In genomic region chr9:34620061-34620994, GRCh38 we compare ENCODE assay signal across 1 cellular context.
TF ChIP-seq lines count a peak whose summit lies in the region.

Gene DCTN3, minus strand, starts transcription at chr9:34620495. Its CDS starts 31 bp downstream, at chr9:34620464.

TF ChIP-seq in HepG2, 621 proteins besides CTCF, POLR2A, EP300 and RAD21 (continued from another document and continues in another):
- TF ChIP-seq ZBTB40 (IDR thresholded peaks at IDR 0.05) (peak; percentile 72), ZBTB40 (CRISPR knock-in tag; IDR thresholded peaks at IDR 0.05) (no peak), KLF6 (CRISPR knock-in tag; IDR thresholded peaks at IDR 0.05) (no peak), GABPB1 (CRISPR knock-in tag; IDR thresholded peaks at IDR 0.05) (peak; percentile 96), ZNF891 (CRISPR knock-in tag; IDR thresholded peaks at IDR 0.05) (no peak), TP53 (CRISPR knock-in tag; conservative IDR thresholded peaks at IDR 0.05) (no peak), SNAPC2 (CRISPR knock-in tag; IDR thresholded peaks at IDR 0.05) (no peak), ZKSCAN8 (CRISPR knock-in tag; IDR thresholded peaks at IDR 0.05; ENCODE audit: borderline replicate concordance) (no peak), TAF1 (CRISPR knock-in tag; IDR thresholded peaks at IDR 0.05) (peak; percentile 52; the same call in 1 of the 2 replicates), GZF1 (CRISPR knock-in tag; IDR thresholded peaks at IDR 0.05) (0 out of 2 replicates have a peak, but pooled peaks have one; percentile 26), KDM5B (CRISPR knock-in tag; IDR thresholded peaks at IDR 0.05; ENCODE audit: borderline replicate concordance) (0 out of 2 replicates have a peak, but pooled peaks have one; percentile 46), ZFX (CRISPR knock-in tag; IDR thresholded peaks at IDR 0.05; ENCODE audit: low read depth) (peak; percentile 78), ARID4A (CRISPR knock-in tag; IDR thresholded peaks at IDR 0.05; ENCODE audit: borderline replicate concordance) (peak; percentile 87), ZNF124 (CRISPR knock-in tag; IDR thresholded peaks at IDR 0.05) (0 out of 2 replicates have a peak, but pooled peaks have one; percentile 25), SAP130 (CRISPR knock-in tag; IDR thresholded peaks at IDR 0.05; ENCODE audit: low read depth) (peak; percentile 95), RBFOX2 (IDR thresholded peaks at IDR 0.05; ENCODE audit: low read depth, low read length) (0 out of 2 replicates have a peak, but pooled peaks have one; percentile 55), KLF15 (CRISPR knock-in tag; IDR thresholded peaks at IDR 0.05; ENCODE audit: borderline replicate concordance) (no peak), SNAPC4 (CRISPR knock-in tag; IDR thresholded peaks at IDR 0.05) (peak; percentile 43; the same call in 1 of the 2 replicates), HDAC2 (CRISPR knock-in tag; IDR thresholded peaks at IDR 0.05) (no peak; the same call in 1 of the 2 replicates), FOXK1 (CRISPR knock-in tag; IDR thresholded peaks at IDR 0.05; ENCODE audit: borderline replicate concordance, low read depth) (peak; percentile 68; the same call in 1 of the 2 replicates), REXO4 (CRISPR knock-in tag; IDR thresholded peaks at IDR 0.05; ENCODE audit: borderline replicate concordance) (no peak), MBD4 (IDR thresholded peaks at IDR 0.05; ENCODE audit: borderline replicate concordance, low read length) (no peak), TFDP2 (CRISPR knock-in tag; IDR thresholded peaks at IDR 0.05) (peak; percentile 61), GPN1 (CRISPR knock-in tag; IDR thresholded peaks at IDR 0.05; ENCODE audit: borderline replicate concordance) (no peak), NFRKB (IDR thresholded peaks at IDR 0.05) (no peak), ASH2L (IDR thresholded peaks at IDR 0.05; ENCODE audit: insufficient read length, low read depth, low read length) (peak; percentile 21), MXI1 (IDR thresholded peaks at IDR 0.05; ENCODE audit: borderline replicate concordance, low read depth, low read length) (0 out of 3 replicates have a peak, but pooled peaks have one; percentile 43), E2F2 (CRISPR knock-in tag; IDR thresholded peaks at IDR 0.05; ENCODE audit: borderline replicate concordance) (no peak), CREM (IDR thresholded peaks at IDR 0.05) (peak; percentile 94), CREM (CRISPR knock-in tag; IDR thresholded peaks at IDR 0.05) (no peak), POLR2G (IDR thresholded peaks at IDR 0.05; ENCODE audit: low read depth, low read length) (peak; percentile 66), ZNF343 (CRISPR knock-in tag; IDR thresholded peaks at IDR 0.05) (no peak), SPEN (CRISPR knock-in tag; IDR thresholded peaks at IDR 0.05; ENCODE audit: low read depth) (peak; percentile 80), SOX13 (IDR thresholded peaks at IDR 0.05) (no peak), SOX13 (CRISPR knock-in tag; conservative IDR thresholded peaks at IDR 0.05 in 1 of 2, IDR thresholded peaks at IDR 0.05 in 1 of 2) (0 out of 4 replicates have a peak, but pooled peaks of 1 of the 2 experiments have one; percentile 16), WIZ (CRISPR knock-in tag; IDR thresholded peaks at IDR 0.05) (no peak), ZBTB21 (CRISPR knock-in tag; IDR thresholded peaks at IDR 0.05) (peak; percentile 64)
